Comparison of ENCODE assay signal across 9 cellular contexts in the genomic region with DNA sequence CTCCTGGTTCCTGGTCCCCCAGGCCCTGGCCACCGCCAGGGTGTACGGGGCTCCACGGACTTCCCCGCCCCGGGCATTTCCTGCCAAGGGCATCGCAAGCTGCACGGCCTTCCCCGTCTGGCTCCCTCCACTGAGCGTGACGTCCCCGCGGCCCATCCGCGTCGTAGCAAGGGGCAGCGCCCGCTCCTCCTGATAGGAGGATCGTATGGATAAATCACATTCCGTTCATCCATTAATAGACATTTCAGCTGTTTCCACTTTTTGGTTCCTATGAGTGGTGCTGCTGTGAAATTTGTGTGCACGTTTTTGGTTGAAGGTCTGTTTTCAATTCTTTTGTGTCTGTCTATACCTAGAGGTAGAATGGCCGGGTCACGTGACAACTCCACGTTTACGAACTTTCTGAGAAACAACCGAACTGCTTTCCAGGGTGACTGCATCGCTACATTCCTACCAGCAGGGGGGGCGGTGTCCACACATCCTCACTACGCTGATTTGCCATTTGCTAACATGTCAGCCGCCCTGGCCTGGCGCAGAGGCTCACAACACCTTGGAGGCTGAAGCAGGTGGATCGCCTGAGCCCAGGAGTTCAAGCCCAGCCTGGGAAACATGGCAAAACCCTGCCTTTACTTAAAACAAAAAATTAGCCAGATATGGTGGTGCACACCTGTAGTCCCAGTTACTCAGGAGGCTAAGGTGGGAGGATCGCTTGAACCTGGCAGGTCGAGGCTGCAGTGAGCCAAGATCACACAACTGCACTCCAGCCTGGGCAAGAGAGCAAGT. TPM values are rescaled to one million over a fixed set of nuclear protein-coding genes. Genes with fewer than 3 reads are reported as not detected.
DNase-seq lines count a peak whose midpoint lies in the region; ATAC-seq and TF ChIP-seq lines count a peak whose summit lies in the region.
"Had no signal": no experiment of that assay in that cellular context is flagged by ENCODE, and none has a peak within 500 bp of the region (broad histone marks: within the 10 kb centered on the region; RNA-seq: fewer than 3 reads in every experiment).

No MANE protein-coding gene starts in this region.

- H3K36me3 ChIP-seq in MG63 (no peaks in the 10 kb centered on the region), gastrocnemius medialis (no peaks in the 10 kb centered on the region)

- H3K27me3 Mint-ChIP-seq in T-cell: peaks cover 3 to 10% of the 10 kb centered on the region in 2 donors
- H3K27me3 Mint-ChIP-seq in activated naive CD8-positive, alpha-beta T cell treated with anti-CD3 and anti-CD28 coated beads, Interleukin-2, amount 50 U/mL, for 24 hours: peaks cover 20% of the 10 kb centered on the region

- POLR2A ChIA-PET in T-cell (lab: Charles Lee): no interaction called here

- H3K9me3 ChIP-seq in MG63 (no peaks in the 10 kb centered on the region), gastrocnemius medialis (no peaks in the 10 kb centered on the region)

- H3K4me1 ChIP-seq in gastrocnemius medialis: no peaks in the 10 kb centered on the region

- CTCF ChIA-PET in T-cell (lab: Charles Lee): no interaction called here

- no peaks in the 10 kb centered on the region for H3K36me3 Mint-ChIP-seq in T-cell
- no peaks in the 10 kb centered on the region for H3K36me3 Mint-ChIP-seq in activated naive CD8-positive, alpha-beta T cell treated with anti-CD3 and anti-CD28 coated beads, Interleukin-2, amount 50 U/mL, for 24 hours (ENCODE audit: low read depth)

- TF ChIP-seq CTCF in gastrocnemius medialis (IDR thresholded peaks at IDR 0.05 in 4 of 5, conservative IDR thresholded peaks at IDR 0.05 in 1 of 5): peak; percentile 59 to 80 (median 74)

- no peaks in the 10 kb centered on the region for H3K9me3 Mint-ChIP-seq in T-cell
- no peaks in the 10 kb centered on the region for H3K9me3 Mint-ChIP-seq in activated naive CD8-positive, alpha-beta T cell treated with anti-CD3 and anti-CD28 coated beads, Interleukin-2, amount 50 U/mL, for 24 hours

- H3K27ac ChIP-seq in gastrocnemius medialis: no peak overlapping the region

- intact Hi-C loops in left ventricle myocardium superior (cut with micrococcal nuclease): no loop called here
- intact Hi-C loops in gastrocnemius medialis (cut with DNase I; ENCODE audit: low total_unique reads): no loop called here

- no peak overlapping the region for H3K4me3 ChIP-seq in MG63
- H3K4me3 ChIP-seq in gastrocnemius medialis: no peak overlapping the region

- H3K27me3 ChIP-seq in MG63 (peaks cover 33% of the 10 kb centered on the region), gastrocnemius medialis (peaks cover 5 to 19% (median 10%) of the 10 kb centered on the region in 3 donors)

- in situ Hi-C loops in gastrocnemius medialis (cut with MboI; ENCODE audit: low sequenced_read_pairs in 4 of 4): no loop called here

- TF ChIP-seq POLR2A in gastrocnemius medialis (IDR thresholded peaks at IDR 0.05): no peak

- H3K4me1 Mint-ChIP-seq in T-cell: peaks cover 8 to 12% (median 9%) of the 10 kb centered on the region in 3 donors
- peaks cover 11% of the 10 kb centered on the region for H3K4me1 Mint-ChIP-seq in activated naive CD8-positive, alpha-beta T cell treated with anti-CD3 and anti-CD28 coated beads, Interleukin-2, amount 50 U/mL, for 24 hours

- DNase-seq in GM04504 (ENCODE audit: low read depth): peak; percentile 20
- DNase-seq in MG63: peak; percentile 70
- peak; percentile 49 to 82 (median 73) for DNase-seq in T-cell
- DNase-seq in activated naive CD8-positive, alpha-beta T cell treated with anti-CD3 and anti-CD28 coated beads, Interleukin-2, amount 50 U/mL, for 24 hours: peak; percentile 83
- DNase-seq in left ventricle myocardium superior: peak; percentile 66
- peak in 1 of 2 donors; percentile 23 for DNase-seq in gastrocnemius medialis
- DNase-seq in T1000 (lab: John Stamatoyannopoulos, UW): no peak

- ATAC-seq in T-cell (replicated peaks in 1 of 4) (peak; percentile 72 to 77 (median 74)), left ventricle myocardium superior (peak; percentile 60), gastrocnemius medialis (no peak), GM18502 (IDR thresholded peaks at IDR 0.05; ENCODE audit: poor library complexity, unreplicated experiment) (no peak)
- ATAC-seq in activated naive CD8-positive, alpha-beta T cell treated with anti-CD3 and anti-CD28 coated beads, Interleukin-2, amount 50 U/mL, for 24 hours: peak; percentile 62

- H3K27ac Mint-ChIP-seq in T-cell: peak overlapping the region; percentile 40 to 86
- H3K27ac Mint-ChIP-seq in activated naive CD8-positive, alpha-beta T cell treated with anti-CD3 and anti-CD28 coated beads, Interleukin-2, amount 50 U/mL, for 24 hours: no peak overlapping the region

- peak overlapping the region; percentile 6 to 65 (median 53) for H3K4me3 Mint-ChIP-seq in T-cell
- H3K4me3 Mint-ChIP-seq in activated naive CD8-positive, alpha-beta T cell treated with anti-CD3 and anti-CD28 coated beads, Interleukin-2, amount 50 U/mL, for 24 hours: no peak overlapping the region

RNA-seq across cellular contexts. Expression of gene KCNQ2, which starts 37.7 kb away (rescaled TPM):
- total RNA-seq in MG63 (2014; rRNA removed; shearing (Covaris generic); ENCODE audit: low replicate concordance): 0.92 TPM in 1 of 2 replicates, not detected in the other
- total RNA-seq in T-cell (under 1 TPM; 0.19 to 0.49 (median 0.32) TPM), left ventricle myocardium superior (0.52 TPM), gastrocnemius medialis (not detected)
- total RNA-seq: myocyte had no signal

Comparison
In these comparisons a context has a peak if more than half of its experiments do, and no peak if none do; other contexts are left out.
1. ATAC-seq: peak in T-cell (4 of 4), activated naive CD8-positive, alpha-beta T cell treated with anti-CD3 and anti-CD28 coated beads, Interleukin-2, amount 50 U/mL, for 24 hours (single experiment) and left ventricle myocardium superior (single experiment); none in gastrocnemius medialis (0 of 2) and GM18502 (single experiment).